17 cellular contexts compared by ENCODE assay signal in the genomic region with DNA sequence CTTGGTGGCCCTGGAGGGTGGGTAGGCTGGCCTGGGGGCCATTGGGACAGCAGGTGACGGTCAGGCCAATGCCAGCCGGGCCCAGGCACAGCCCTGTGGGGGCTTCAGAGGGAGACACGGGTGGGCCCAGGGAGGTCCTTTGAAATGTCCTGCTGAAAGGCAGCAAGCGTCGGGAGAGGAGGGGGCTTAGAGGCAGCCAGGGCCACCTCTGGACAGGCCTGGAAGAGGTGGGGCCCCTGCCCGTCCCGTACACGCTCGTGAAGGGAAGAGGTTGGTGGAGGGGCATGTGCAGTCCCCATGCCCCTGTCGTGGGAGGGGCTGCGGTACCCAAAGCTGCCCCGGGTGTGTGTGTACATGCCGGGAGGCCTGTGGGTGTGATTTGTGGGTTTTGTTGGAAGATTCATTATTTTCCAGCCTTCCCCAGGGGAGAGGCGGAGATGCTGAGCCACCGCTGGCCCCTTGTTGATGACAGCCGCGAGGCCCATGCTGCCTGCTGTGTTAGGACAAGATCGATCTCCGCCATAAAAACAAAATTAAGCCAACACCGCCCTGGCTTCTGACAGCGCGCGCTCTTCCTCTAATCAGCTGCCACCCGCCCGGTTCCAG. TPM values are rescaled to one million over a fixed set of nuclear protein-coding genes. Genes with fewer than 3 reads are reported as not detected.
DNase-seq lines count a peak whose midpoint lies in the region; TF ChIP-seq lines count a peak whose summit lies in the region.
"Had no signal": no experiment of that assay in that cellular context is flagged by ENCODE, and none has a peak within 500 bp of the region (broad histone marks: within the 10 kb centered on the region; RNA-seq: fewer than 3 reads in every experiment).

No MANE protein-coding gene starts in this region.

- CTCF ChIA-PET in RWPE1 (lab: Yijun Ruan, JAX), result no interaction called here

- H2BK12ac ChIP-seq in neuronal stem cell (ENCODE audit: low read length), result peak overlapping the region; percentile 22

- no peak overlapping the region for H4K91ac ChIP-seq in neuronal stem cell (ENCODE audit: low read depth, low read length, poor library complexity)

- H2BK5ac ChIP-seq in neuronal stem cell (ENCODE audit: low read length), result peak overlapping the region; percentile 95

- no peaks in the 10 kb centered on the region for H3K36me3 ChIP-seq in BLaER1 treated with 17β-estradiol and CSF1 and Interleukin-3, amounts not matched to agents 10 nM and 100 nM
- H3K36me3 ChIP-seq in H7 (replicated peaks; ENCODE audit: control insufficient read depth, insufficient read depth, low read length), result no peaks in the 10 kb centered on the region
- no peaks in the 10 kb centered on the region for H3K36me3 ChIP-seq in neuronal stem cell (replicated peaks in 1 of 2; ENCODE audit: control insufficient read depth in 2 of 2, insufficient read depth in 2 of 2, low read length in 2 of 2)
- H3K36me3 ChIP-seq: BE2C had no signal

- no peaks in the 10 kb centered on the region for H3K9me3 ChIP-seq in BLaER1 treated with 17β-estradiol and CSF1 and Interleukin-3, amounts not matched to agents 10 nM and 100 nM (replicated peaks in 1 of 11)
- no peaks in the 10 kb centered on the region for H3K9me3 ChIP-seq in neuronal stem cell (replicated peaks in 1 of 2; ENCODE audit: control insufficient read depth in 2 of 2, insufficient read depth in 1 of 2, low read depth in 1 of 2, low read length in 2 of 2)
- H3K9me3 ChIP-seq: A549, BE2C had no signal

- H2AK5ac ChIP-seq in neuronal stem cell (ENCODE audit: low read depth, low read length), result peak overlapping the region; percentile 96

- peak overlapping the region; percentile 98 for H3K14ac ChIP-seq in neuronal stem cell (ENCODE audit: low read length)

- H2BK120ac ChIP-seq in neuronal stem cell (ENCODE audit: low read depth, low read length), result no peak overlapping the region

- H3K4ac ChIP-seq in neuronal stem cell (ENCODE audit: low read length), result no peak overlapping the region

- TF ChIP-seq CTCF in RWPE1 (conservative IDR thresholded peaks at IDR 0.05; ENCODE audit: low read depth), result no peak

- H3K4me1 ChIP-seq in BLaER1 treated with 17β-estradiol and CSF1 and Interleukin-3, amounts not matched to agents 10 nM and 100 nM, result peaks cover 32 to 99% (median 95%) of the 10 kb centered on the region in 10 experiments
- H3K4me1 ChIP-seq in neuronal stem cell (ENCODE audit: control insufficient read depth in 2 of 2, insufficient read depth in 1 of 2, low read depth in 1 of 2, low read length in 2 of 2), result peaks cover 18 to 36% of the 10 kb centered on the region in 2 donors
- H3K4me1 ChIP-seq: A549 had no signal

- H3K23ac ChIP-seq in neuronal stem cell (ENCODE audit: low read depth, low read length, poor library complexity), result peak overlapping the region; percentile 91

- no CpG with 5 or more reads among the region's 25 CpGs for WGBS in neuronal stem cell (ENCODE audit: extremely low coverage in 2 of 2, insufficient read length in 2 of 2, insufficient replicate concordance in 1 of 2), 2 donors

- no peak overlapping the region for H2AFZ ChIP-seq in neuronal stem cell (ENCODE audit: low read length)
- H2AFZ ChIP-seq: GM23338 had no signal

- H3K9ac ChIP-seq in BLaER1 treated with 17β-estradiol and CSF1 and Interleukin-3, amounts not matched to agents 10 nM and 100 nM, result peak overlapping the region in 3 of 11 experiments; percentile 22 to 58 (median 30); a peak in 5 of 22 replicates
- no peak overlapping the region for H3K9ac ChIP-seq in neuronal stem cell (ENCODE audit: low read depth, low read length, poor library complexity)

- H3K18ac ChIP-seq in neuronal stem cell (ENCODE audit: low read length), result peak overlapping the region; percentile 94

- peaks cover 0 to 44% (median 2%) of the 10 kb centered on the region in 11 experiments; a peak in 7 of 22 replicates for H3K27me3 ChIP-seq in BLaER1 treated with 17β-estradiol and CSF1 and Interleukin-3, amounts not matched to agents 10 nM and 100 nM
- H3K27me3 ChIP-seq in H7 (ENCODE audit: control insufficient read depth, insufficient read depth, low read length), result no peaks in the 10 kb centered on the region
- peaks cover 0 to 85% (median 0%) of the 10 kb centered on the region in 3 experiments for H3K27me3 ChIP-seq in neuronal stem cell (ENCODE audit: control insufficient read depth in 3 of 3, insufficient read depth in 3 of 3, low read depth in 1 of 3, low read length in 3 of 3)
- H3K27me3 ChIP-seq: BE2C had no signal

- DNase-seq in H7 (peak; percentile 63), RWPE1 (ENCODE audit: low spot score) (no peak), neuronal stem cell (ENCODE audit: low spot score) (no peak), HCEC 1CT (no peak), dermis blood vessel endothelial cell (no peak)
- DNase-seq in activated CD4-positive, alpha-beta T cell treated with anti-CD3 and anti-CD28 coated beads, Interleukin-2, amount 50 U/mL, for 48 hours, result no peak
- DNase-seq: BE2C; CD8-positive, alpha-beta memory T cell; DMS53; GF-D8; H9; IMR-90; KBM-7 had no signal

- peaks cover 9% of the 10 kb centered on the region for H3K79me1 ChIP-seq in neuronal stem cell (ENCODE audit: low read depth, low read length)

- H3K4me2 ChIP-seq in BLaER1 treated with 17β-estradiol and CSF1 and Interleukin-3, amounts not matched to agents 10 nM and 100 nM, result peak overlapping the region in 10 of 11 experiments; percentile 2 to 99 (median 96); a peak in 18 of 22 replicates
- H3K4me2 ChIP-seq in neuronal stem cell (ENCODE audit: insufficient read depth, low read length, poor library complexity, severe bottlenecking), result no peak overlapping the region
- H3K4me2 ChIP-seq: A549, GM23338 had no signal

- peak overlapping the region; percentile 75 for H2BK15ac ChIP-seq in neuronal stem cell (ENCODE audit: low read length)

- no peak overlapping the region for H3K27ac ChIP-seq in BLaER1 treated with 17β-estradiol and CSF1 and Interleukin-3, amounts not matched to agents 10 nM and 100 nM
- peak overlapping the region; percentile 74 for H3K27ac ChIP-seq in RWPE1
- H3K27ac ChIP-seq in neuronal stem cell (replicated peaks; ENCODE audit: low read length), result no peak overlapping the region
- H3K27ac ChIP-seq: A549 had no signal

- POLR2A ChIA-PET in RWPE1 (lab: Yijun Ruan, JAX; ENCODE audit: low non-redundant PET), result no interaction called here

- H3K4me3 ChIP-seq in BLaER1 treated with 17β-estradiol and CSF1 and Interleukin-3, amounts not matched to agents 10 nM and 100 nM, result peak overlapping the region in 1 of 10 experiments; percentile 26; a peak in 1 of 20 replicates
- no peak overlapping the region for H3K4me3 ChIP-seq in H7 (ENCODE audit: insufficient read depth, low read depth, low read length)
- no peak overlapping the region for H3K4me3 ChIP-seq in neuronal stem cell (ENCODE audit: low read length in 2 of 2)
- H3K4me3 ChIP-seq: A549, GM23338 had no signal

- no peak overlapping the region for H4K8ac ChIP-seq in neuronal stem cell (ENCODE audit: low read depth, low read length)

- peaks cover 0 to 96% (median 41%) of the 10 kb centered on the region in 11 experiments; a peak in 16 of 22 replicates for H4K20me1 ChIP-seq in BLaER1 treated with 17β-estradiol and CSF1 and Interleukin-3, amounts not matched to agents 10 nM and 100 nM

RNA-seq across cellular contexts. Expression of a gene that starts 3.4 kb away (rescaled TPM):
- 0.24 and 0.37 TPM in 2 replicates for total RNA-seq in H7 (2014; rRNA removed; shearing (Covaris generic))
- polyA plus RNA-seq in neuronal stem cell (2013, experiment 1 of 2), result 4.2 TPM
- polyA plus RNA-seq in neuronal stem cell (2013, experiment 2 of 2), result 4.0 TPM
- total RNA-seq in dermis blood vessel endothelial cell, result under 0.01 and 0.09 TPM in 2 replicates
- polyA plus RNA-seq: GM23338 had no signal

RNA-seq across cellular contexts. Expression of a gene that starts 53.7 kb away (rescaled TPM):
- total RNA-seq in H7 (2014; rRNA removed; shearing (Covaris generic)), result 62.5 and 79.0 TPM in 2 replicates
- polyA plus RNA-seq in neuronal stem cell (2013, experiment 1 of 2), result 23.5 TPM
- 22.7 TPM for polyA plus RNA-seq in neuronal stem cell (2013, experiment 2 of 2)
- total RNA-seq in dermis blood vessel endothelial cell, result 21.5 and 24.7 TPM in 2 replicates

RNA-seq across cellular contexts. Expression of a gene that starts 57.4 kb away (rescaled TPM):
- 0.07 and 0.33 TPM in 2 replicates for total RNA-seq in H7 (2014; rRNA removed; shearing (Covaris generic))
- 208 TPM for polyA plus RNA-seq in neuronal stem cell (2013, experiment 1 of 2)
- polyA plus RNA-seq in neuronal stem cell (2013, experiment 2 of 2), result 209 TPM
- total RNA-seq in dermis blood vessel endothelial cell, result 0.17 TPM in 1 of 2 replicates, not detected in the other
- total RNA-seq: CD8-positive, alpha-beta memory T cell; H9; IMR-90 had no signal
- polyA plus RNA-seq: A549; AG04450; CD8-positive, alpha-beta memory T cell; IMR-90 had no signal
